17 cellular contexts compared by ENCODE assay signal in genomic region chr5:78731884-78732283, GRCh38.
A peak's percentile ranks its signal among the peaks of the same experiment; 100 is the strongest.
DNase-seq lines count a peak whose midpoint lies in the region; ATAC-seq and TF ChIP-seq lines count a peak whose summit lies in the region.
"Had no signal": no experiment of that assay in that cellular context is flagged by ENCODE, and none has a peak within 500 bp of the region (broad histone marks: within the 10 kb centered on the region; RNA-seq: fewer than 3 reads in every experiment).

No MANE protein-coding gene starts in this region.

- no peak overlapping the region for H3K4me3 ChIP-seq in fibroblast of lung (replicated peaks in 1 of 4; ENCODE audit: control extremely low read depth in 1 of 4, insufficient read depth in 1 of 4, low read depth in 3 of 4, low read length in 4 of 4)
- H3K4me3 ChIP-seq: colonic mucosa, thyroid gland had no signal

- no peaks in the 10 kb centered on the region for H3K27me3 ChIP-seq in fibroblast of lung (ENCODE audit: control insufficient read depth, insufficient read depth, low read length)
- H3K27me3 ChIP-seq: colonic mucosa, thyroid gland had no signal

- no peaks in the 10 kb centered on the region for H3K79me2 ChIP-seq in fibroblast of lung (ENCODE audit: control insufficient read depth, insufficient read depth, low read length)

- no peaks in the 10 kb centered on the region for H3K4me1 ChIP-seq in fibroblast of lung (ENCODE audit: control insufficient read depth, extremely low read depth, insufficient read depth, low read length)
- H3K4me1 ChIP-seq: colonic mucosa, thyroid gland had no signal

- H3K9me3 ChIP-seq in fibroblast of lung (ENCODE audit: control insufficient read depth, insufficient read depth, low read depth, low read length), result no peaks in the 10 kb centered on the region
- H3K9me3 ChIP-seq: colonic mucosa, thyroid gland had no signal

- peak; percentile 38 for DNase-seq in A172 (ENCODE audit: low spot score)
- DNase-seq in H4 (ENCODE audit: low spot score), result peak; percentile 29
- DNase-seq in SW480 (ENCODE audit: low spot score), result peak; percentile 43
- DNase-seq in fibroblast of lung (ENCODE audit: low read depth in 2 of 2), result peak; percentile 28 to 41
- no peak for DNase-seq in GDM1 (lab: John Stamatoyannopoulos, UW)
- DNase-seq in NCI-H1436 (lab: John Stamatoyannopoulos, UW), result no peak
- DNase-seq in NCI-H1694 treated with DMSO at 0.1 percent for 48 hours (lab: John Stamatoyannopoulos, UW), result no peak
- DNase-seq: activated CD4-positive, alpha-beta memory T cell treated with anti-CD3 and anti-CD28 coated beads for 36 hours; activated naive CD4-positive, alpha-beta T cell treated with anti-CD3 and anti-CD28 coated beads, Interleukin-2, amount 10 ng/mL, durations not matched to agents 7 days and 5 days; activated T-cell treated with anti-CD3 and anti-CD28 coated beads, Interleukin-2, amount 50 U/mL, for 1 hour; colonic mucosa; NCI-H1105; NCI-H748 treated with DMSO at 0.1 percent for 48 hours; stimulated activated naive B cell treated with anti-CD40 and anti-IgM and Interleukin-4, amounts not matched to agents 10 μg/mL and 1 μg/mL and 100 μg/mL, for 72 hours; thyroid gland had no signal

- no peak overlapping the region for H3K4me2 ChIP-seq in fibroblast of lung (ENCODE audit: extremely low read depth, insufficient read depth, low read length)

- H3K27ac ChIP-seq in fibroblast of lung (ENCODE audit: insufficient read depth, low read length), result no peak overlapping the region
- H3K27ac ChIP-seq: colonic mucosa, thyroid gland had no signal

- ATAC-seq in HG03039 (IDR thresholded peaks at IDR 0.05; ENCODE audit: unreplicated experiment), result no peak
- ATAC-seq: left lobe of liver; stimulated activated naive B cell treated with anti-CD40 and anti-IgM and Interleukin-4, amounts not matched to agents 10 μg/mL and 1 μg/mL and 100 μg/mL, for 72 hours had no signal

- no peak overlapping the region for H2AFZ ChIP-seq in fibroblast of lung (ENCODE audit: low read length)

- no peak for TF ChIP-seq CTCF in fibroblast of lung (conservative IDR thresholded peaks at IDR 0.05 in 1 of 2, IDR thresholded peaks at IDR 0.05 in 1 of 2; ENCODE audit: low read depth in 1 of 2, low read length in 2 of 2)

- no peaks in the 10 kb centered on the region for H3K36me3 ChIP-seq in fibroblast of lung (ENCODE audit: control insufficient read depth, insufficient read depth, low read length)
- H3K36me3 ChIP-seq: colonic mucosa, thyroid gland had no signal

- H3K9ac ChIP-seq in fibroblast of lung (ENCODE audit: insufficient read depth, low read length), result no peak overlapping the region

- no peaks in the 10 kb centered on the region for H4K20me1 ChIP-seq in fibroblast of lung (ENCODE audit: control insufficient read depth, extremely low read depth, insufficient read depth, low read length)

Comparison
In these comparisons a context has a peak if more than half of its experiments do, and no peak if none do; other contexts are left out.
1. DNase-seq: peak in A172 (single experiment), H4 (single experiment), SW480 (single experiment) and fibroblast of lung (2 of 2); none in GDM1 (single experiment), NCI-H1436 (single experiment) and NCI-H1694 treated with DMSO at 0.1 percent for 48 hours (single experiment).